8 cellular contexts compared by ENCODE assay signal in the genomic region with DNA sequence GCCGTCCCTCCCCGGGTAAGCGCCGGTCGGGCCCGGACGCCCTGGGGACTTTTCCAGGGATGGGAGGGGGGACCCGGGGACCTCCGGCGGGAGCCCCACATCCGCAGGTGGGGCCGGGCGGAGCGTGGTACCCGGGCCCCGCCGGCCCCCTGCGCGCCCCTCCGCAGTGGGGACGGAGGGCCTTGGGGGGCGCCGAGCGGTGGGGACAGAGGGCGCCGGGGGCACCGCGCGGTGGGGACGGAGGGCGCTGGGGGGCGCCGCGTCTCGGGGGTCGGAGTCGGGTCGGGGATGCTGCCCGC. TPM values are rescaled to one million over a fixed set of nuclear protein-coding genes. Genes with fewer than 3 reads are reported as not detected.
DNase-seq lines count a peak whose midpoint lies in the region; ATAC-seq and TF ChIP-seq lines count a peak whose summit lies in the region.

No MANE protein-coding gene starts in this region.

- CTCF ChIA-PET in activated B cell treated with CpG ODN at 0.5 μM for 24 hours (lab: Charles Lee), result interaction anchor here (0.8 to 5.3 kb wide), 13 partner anchors 10 to 215 kb away, joined by 3 to 55 read pairs (median 9); no protein-coding TSS in a partner anchor

- DNase-seq in activated T-cell treated with anti-CD3 and anti-CD28 coated beads for 48 hours (ENCODE audit: low read depth) (peak; percentile 1), activated B cell treated with CpG ODN at 0.5 μM for 24 hours (no peak), chondrocyte (ENCODE audit: low spot score) (no peak), OCI-M1 (lab: John Stamatoyannopoulos, UW) (no peak)
- no peak for DNase-seq in activated T-cell treated with anti-CD3 and anti-CD28 coated beads, Interleukin-2, amount 50 U/mL, for 4 hours

- ATAC-seq in activated T-cell treated with anti-CD3 and anti-CD28 coated beads, Interleukin-2, amount 50 U/mL, for 4 hours, result no peak
- peak; percentile 12 for ATAC-seq in activated B cell treated with CpG ODN at 0.5 μM for 24 hours (ENCODE audit: low read depth)
- no peak for ATAC-seq in HG03442 (IDR thresholded peaks at IDR 0.05; ENCODE audit: unreplicated experiment)

- H3K36me3 Mint-ChIP-seq in activated T-cell treated with anti-CD3 and anti-CD28 coated beads, Interleukin-2, amount 50 U/mL, for 4 hours (ENCODE audit: insufficient read depth), result no peaks in the 10 kb centered on the region
- H3K36me3 Mint-ChIP-seq in activated B cell treated with CpG ODN at 0.5 μM for 24 hours (ENCODE audit: low read depth) (peaks cover 28% of the 10 kb centered on the region), chondrocyte (ENCODE audit: low read depth) (no peaks in the 10 kb centered on the region)

- POLR2A ChIA-PET in activated B cell treated with CpG ODN at 0.5 μM for 24 hours (lab: Charles Lee), result interaction anchor here (0.6 to 9.8 kb wide), 26 partner anchors 10 to 560 kb away, joined by 3 to 537 read pairs (median 12); no protein-coding TSS in a partner anchor

- H3K4me1 Mint-ChIP-seq in activated T-cell treated with anti-CD3 and anti-CD28 coated beads, Interleukin-2, amount 50 U/mL, for 4 hours (ENCODE audit: low read depth), result peaks cover 23% of the 10 kb centered on the region
- H3K4me1 Mint-ChIP-seq in activated B cell treated with CpG ODN at 0.5 μM for 24 hours (peaks cover 63% of the 10 kb centered on the region), chondrocyte (ENCODE audit: low read depth) (peaks cover 12% of the 10 kb centered on the region)

- H3K4me3 ChIP-seq in urinary bladder (ENCODE audit: low read depth, low read length), result peak overlapping the region; percentile 99

- H3K27ac ChIP-seq in layer of hippocampus (ENCODE audit: low read depth, low read length), result peak overlapping the region; percentile 44
- H3K27ac ChIP-seq in urinary bladder (ENCODE audit: low read depth), result peak overlapping the region; percentile 86

- no peaks in the 10 kb centered on the region for H3K9me3 Mint-ChIP-seq in activated T-cell treated with anti-CD3 and anti-CD28 coated beads, Interleukin-2, amount 50 U/mL, for 4 hours
- H3K9me3 Mint-ChIP-seq in activated B cell treated with CpG ODN at 0.5 μM for 24 hours (no peaks in the 10 kb centered on the region), chondrocyte (ENCODE audit: low read depth) (no peaks in the 10 kb centered on the region)

- no peak overlapping the region for H3K4me3 Mint-ChIP-seq in activated T-cell treated with anti-CD3 and anti-CD28 coated beads, Interleukin-2, amount 50 U/mL, for 4 hours
- H3K4me3 Mint-ChIP-seq in activated B cell treated with CpG ODN at 0.5 μM for 24 hours (peak overlapping the region; percentile 98), chondrocyte (ENCODE audit: unreplicated experiment) (no peak overlapping the region)

- H3K27me3 ChIP-seq in layer of hippocampus (ENCODE audit: control insufficient read depth, insufficient read depth, low read length), result no peaks in the 10 kb centered on the region

- H3K27ac Mint-ChIP-seq in activated B cell treated with CpG ODN at 0.5 μM for 24 hours, result no peak overlapping the region
- no peak overlapping the region for H3K27ac Mint-ChIP-seq in chondrocyte (ENCODE audit: unreplicated experiment)

- H3K27me3 Mint-ChIP-seq in activated T-cell treated with anti-CD3 and anti-CD28 coated beads, Interleukin-2, amount 50 U/mL, for 4 hours (ENCODE audit: low read depth), result peaks cover 39% of the 10 kb centered on the region
- H3K27me3 Mint-ChIP-seq in activated B cell treated with CpG ODN at 0.5 μM for 24 hours (no peaks in the 10 kb centered on the region), chondrocyte (ENCODE audit: low read depth) (peaks cover 18% of the 10 kb centered on the region)

- H3K36me3 ChIP-seq in urinary bladder (ENCODE audit: insufficient read depth), result no peaks in the 10 kb centered on the region

- intact Hi-C loops in activated B cell treated with CpG ODN at 0.5 μM for 24 hours (cut with micrococcal nuclease), result loop anchor here (1.0 to 5.0 kb wide), 5 partner anchors 23 to 182 kb away; no protein-coding TSS in a partner anchor

- WGBS in urinary bladder, result under 1% methylated on average over 37 of the region's 39 CpGs

- no peak for TF ChIP-seq CTCF in activated B cell treated with CpG ODN at 0.5 μM for 24 hours (IDR thresholded peaks at IDR 0.05)
- no peak for TF ChIP-seq CTCF in chondrocyte (IDR thresholded peaks at IDR 0.05)

- H3K4me1 ChIP-seq in urinary bladder (ENCODE audit: insufficient read depth), result no peaks in the 10 kb centered on the region

RNA-seq across cellular contexts. Expression of a gene that starts 0.3 kb away (rescaled TPM):
- total RNA-seq in activated T-cell treated with anti-CD3 and anti-CD28 coated beads, Interleukin-2, amount 50 U/mL, for 4 hours, result 1 to 10 TPM; 1.5 to 8.0 (median 3.3) TPM
- total RNA-seq in activated B cell treated with CpG ODN at 0.5 μM for 24 hours (199 and 219 TPM in 2 replicates), urinary bladder (39.5 TPM), chondrocyte (0.87 to 3.7 TPM (median 1.8 TPM) in 3 replicates)
- polyA plus RNA-seq in urinary bladder, result 6.9 TPM
